ENCODE assay signal across 16 cellular contexts in the genomic region with DNA sequence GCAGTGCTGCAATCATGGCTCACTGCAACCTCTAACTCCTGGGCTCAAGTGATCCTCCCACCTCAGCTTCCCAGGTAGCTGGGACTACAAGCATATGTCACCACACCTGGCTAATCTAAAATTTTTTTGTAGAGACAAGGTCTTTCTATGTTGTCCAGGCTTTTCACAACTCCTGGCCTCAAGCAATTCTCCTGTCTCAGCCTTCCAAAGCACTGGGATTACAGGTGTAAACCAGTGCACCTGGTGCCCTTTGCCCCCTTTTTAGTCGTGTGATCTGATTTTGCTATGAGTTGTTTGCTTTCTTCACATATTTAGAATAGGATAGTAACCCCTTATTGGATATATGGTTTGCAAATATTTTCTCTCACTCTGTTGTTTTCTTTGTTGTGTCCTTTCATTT. TPM values are rescaled to one million over a fixed set of nuclear protein-coding genes. Genes with fewer than 3 reads are reported as not detected.
A peak's percentile ranks its signal among the peaks of the same experiment; 100 is the strongest.
DNase-seq lines count a peak whose midpoint lies in the region; ATAC-seq and TF ChIP-seq lines count a peak whose summit lies in the region.
"Had no signal": no experiment of that assay in that cellular context is flagged by ENCODE, and none has a peak within 500 bp of the region (broad histone marks: within the 10 kb centered on the region; RNA-seq: fewer than 3 reads in every experiment).

No MANE protein-coding gene starts in this region.

- ATAC-seq in activated T-helper 17 cell treated with anti-CD3 and anti-CD28 coated beads, Interleukin-2, amount 50 U/mL, for 72 hours (replicated peaks), result no peak
- no peak for ATAC-seq in natural killer cell

- H3K4me1 ChIP-seq in ovary (ENCODE audit: insufficient read depth), result peaks cover 10% of the 10 kb centered on the region

- H3K4me3 Mint-ChIP-seq in activated T-helper 17 cell treated with anti-CD3 and anti-CD28 coated beads, Interleukin-2, amount 50 U/mL, for 72 hours, result peak overlapping the region; percentile 99
- H3K4me3 Mint-ChIP-seq in natural killer cell, result peak overlapping the region; percentile 41

- no peaks in the 10 kb centered on the region for H3K27me3 Mint-ChIP-seq in activated T-helper 17 cell treated with anti-CD3 and anti-CD28 coated beads, Interleukin-2, amount 50 U/mL, for 72 hours
- H3K27me3 Mint-ChIP-seq in natural killer cell (ENCODE audit: low read depth in 2 of 2), result no peaks in the 10 kb centered on the region

- H3K9me3 ChIP-seq in ovary, result no peaks in the 10 kb centered on the region
- H3K9me3 ChIP-seq: upper lobe of left lung had no signal

- no peak for TF ChIP-seq EP300 in ovary (IDR thresholded peaks at IDR 0.05)

- no peak overlapping the region for H3K4me3 ChIP-seq in ovary
- H3K4me3 ChIP-seq: upper lobe of left lung had no signal

- H3K36me3 ChIP-seq in ovary, result no peaks in the 10 kb centered on the region
- H3K36me3 ChIP-seq: upper lobe of left lung had no signal

- no peak overlapping the region for H3K27ac ChIP-seq in ovary
- H3K27ac ChIP-seq: upper lobe of left lung had no signal

- TF ChIP-seq CTCF in natural killer cell (IDR thresholded peaks at IDR 0.05), result no peak
- no peak for TF ChIP-seq CTCF in ovary (IDR thresholded peaks at IDR 0.05)

- 30 to 38% (median 34%) methylated on average over 1 of the region's 1 CpG for WGBS in ovary, 3 donors

- H3K4me1 Mint-ChIP-seq in activated T-helper 17 cell treated with anti-CD3 and anti-CD28 coated beads, Interleukin-2, amount 50 U/mL, for 72 hours, result peaks cover 21% of the 10 kb centered on the region
- H3K4me1 Mint-ChIP-seq in natural killer cell, result peaks cover 23 to 25% of the 10 kb centered on the region in 2 donors

- no peaks in the 10 kb centered on the region for H3K27me3 ChIP-seq in ovary
- H3K27me3 ChIP-seq: upper lobe of left lung had no signal

- peaks cover 6% of the 10 kb centered on the region for H3K36me3 Mint-ChIP-seq in activated T-helper 17 cell treated with anti-CD3 and anti-CD28 coated beads, Interleukin-2, amount 50 U/mL, for 72 hours (ENCODE audit: low read depth)
- no peaks in the 10 kb centered on the region for H3K36me3 Mint-ChIP-seq in natural killer cell

- intact Hi-C loops in natural killer cell (cut with micrococcal nuclease), result no loop called here
- intact Hi-C loops in ovary (cut with DNase I), result loop anchor here in 2 of 4 donors (2.0 to 5.0 kb wide), 2 partner anchors 36 to 382 kb away; no protein-coding TSS in a partner anchor

- H3K27ac Mint-ChIP-seq in activated T-helper 17 cell treated with anti-CD3 and anti-CD28 coated beads, Interleukin-2, amount 50 U/mL, for 72 hours, result peak overlapping the region; percentile 9
- H3K27ac Mint-ChIP-seq in natural killer cell, result peak overlapping the region; percentile 95 to 97

- peak in 2 of 3 experiments; percentile 8 to 25 for DNase-seq in NCI-H1417 (lab: John Stamatoyannopoulos, UW)
- DNase-seq in NCI-H1417 treated with DMSO at 0.1 percent for 48 hours (lab: John Stamatoyannopoulos, UW), result no peak
- DNase-seq in COR-L47 (lab: John Stamatoyannopoulos, UW), result peak; percentile 1
- DNase-seq in natural killer cell, result no peak
- DNase-seq in ovary, result no peak
- no peak for DNase-seq in NCI-H1048 (lab: John Stamatoyannopoulos, UW)
- DNase-seq in HPDE6-E6E7 (ENCODE audit: extremely low spot score), result no peak
- DNase-seq: activated CD4-positive, alpha-beta T cell treated with anti-CD3 and anti-CD28 coated beads for 4 hours; effector CD4-positive, alpha-beta T cell; head of caudate nucleus; Kasumi-1; NCI-H1694 treated with DMSO at 0.1 percent for 48 hours; Right ventricle myocardium superior; stimulated activated naive CD4-positive, alpha-beta T cell treated with Interleukin-2 at 50 U/mL for 16 hours; upper lobe of left lung had no signal

- no peaks in the 10 kb centered on the region for H3K9me3 Mint-ChIP-seq in activated T-helper 17 cell treated with anti-CD3 and anti-CD28 coated beads, Interleukin-2, amount 50 U/mL, for 72 hours
- H3K9me3 Mint-ChIP-seq in natural killer cell, result no peaks in the 10 kb centered on the region

- no peak for TF ChIP-seq POLR2A in ovary (IDR thresholded peaks at IDR 0.05)

RNA-seq across cellular contexts. Expression of a gene that starts 1.7 kb away (rescaled TPM):
- total RNA-seq in activated T-helper 17 cell treated with anti-CD3 and anti-CD28 coated beads, Interleukin-2, amount 50 U/mL, for 72 hours, result 1 to 10 TPM; 5.1 to 9.3 TPM
- total RNA-seq in natural killer cell (10 to 100 TPM in 2 of 3 donors, 1 to 10 TPM in 1; 9.4 to 15.5 (median 13.7) TPM), ovary (10 to 100 TPM; 11.4 to 20.2 (median 13.0) TPM)
- polyA plus RNA-seq in ovary, result 10 to 100 TPM in 1 of 2 donors, 1 to 10 TPM in 1; 8.9 to 16.8 TPM

RNA-seq across cellular contexts. Expression of a gene that starts 39.9 kb away (rescaled TPM):
- 10 to 100 TPM; 25.8 to 31.9 TPM for total RNA-seq in activated T-helper 17 cell treated with anti-CD3 and anti-CD28 coated beads, Interleukin-2, amount 50 U/mL, for 72 hours
- 10 to 100 TPM; 43.5 to 54.0 (median 44.9) TPM for total RNA-seq in natural killer cell
- total RNA-seq in ovary, result 10 to 100 TPM; 22.6 to 65.2 (median 54.3) TPM
- polyA plus RNA-seq in ovary, result 10 to 100 TPM; 10.4 to 32.2 TPM

Comparison
In these comparisons a context has a peak if more than half of its experiments do, and no peak if none do; other contexts are left out.
1. DNase-seq: peak in NCI-H1417 (2 of 3) and COR-L47 (single experiment); none in NCI-H1417 treated with DMSO at 0.1 percent for 48 hours (single experiment), natural killer cell (single experiment), ovary (0 of 5), NCI-H1048 (single experiment) and HPDE6-E6E7 (single experiment).